ENCODE assay signal across 8 cellular contexts in genomic region chr16:27326738-27327585, GRCh38. TPM values are rescaled to one million over a fixed set of nuclear protein-coding genes. Genes with fewer than 3 reads are reported as not detected.
DNase-seq lines count a peak whose midpoint lies in the region; ATAC-seq and TF ChIP-seq lines count a peak whose summit lies in the region.

No MANE protein-coding gene starts in this region.

- H3K9me3 ChIP-seq in CD4-positive, alpha-beta T cell (ENCODE audit: control insufficient read depth, low read length): no peaks in the 10 kb centered on the region

- H3K4me3 Mint-ChIP-seq in CD4-positive, alpha-beta T cell: peak overlapping the region; percentile 23
- peak overlapping the region; percentile 65 for H3K4me3 Mint-ChIP-seq in T-helper 1 cell treated with Interleukin-12 subunit alpha and Interleukin-12 subunit beta and Interleukin-4 antibody, amounts not matched to agents 30 μg/mL and 1 μg/mL, for 36 hours

- peak overlapping the region; percentile 44 for H3K27ac ChIP-seq in CD4-positive, alpha-beta T cell (ENCODE audit: low read depth, low read length)
- H3K27ac ChIP-seq in caudate nucleus (ENCODE audit: low read depth, low read length): peak overlapping the region; percentile 87

- CTCF ChIA-PET in CD4-positive, alpha-beta T cell (lab: Charles Lee): interaction anchor here (0.8 to 1.4 kb wide), 2 partner anchors 8 to 147 kb away, joined by 4 read pairs; no protein-coding TSS in a partner anchor

- no peaks in the 10 kb centered on the region for H3K9me3 Mint-ChIP-seq in CD4-positive, alpha-beta T cell
- peaks cover 5% of the 10 kb centered on the region for H3K9me3 Mint-ChIP-seq in T-helper 1 cell treated with Interleukin-12 subunit alpha and Interleukin-12 subunit beta and Interleukin-4 antibody, amounts not matched to agents 30 μg/mL and 1 μg/mL, for 36 hours

- ATAC-seq in CD4-positive, alpha-beta T cell (ENCODE audit: poor library complexity): peak; percentile 69
- ATAC-seq in HG03354 (IDR thresholded peaks at IDR 0.05; ENCODE audit: poor library complexity, severe bottlenecking, unreplicated experiment) (peak; percentile 71), HG03457 (IDR thresholded peaks at IDR 0.05; ENCODE audit: unreplicated experiment) (no peak), GM18870 (IDR thresholded peaks at IDR 0.05; ENCODE audit: unreplicated experiment) (no peak)

- TF ChIP-seq CTCF in CD4-positive, alpha-beta T cell (IDR thresholded peaks at IDR 0.05): peak; percentile 4

- peaks cover 97% of the 10 kb centered on the region for H3K4me1 Mint-ChIP-seq in CD4-positive, alpha-beta T cell (ENCODE audit: low read depth)
- peaks cover 70% of the 10 kb centered on the region for H3K4me1 Mint-ChIP-seq in T-helper 1 cell treated with Interleukin-12 subunit alpha and Interleukin-12 subunit beta and Interleukin-4 antibody, amounts not matched to agents 30 μg/mL and 1 μg/mL, for 36 hours (ENCODE audit: low read depth)

- POLR2A ChIA-PET in CD4-positive, alpha-beta T cell (lab: Charles Lee): interaction anchor here (1.1 to 1.7 kb wide), 4 partner anchors 41 to 96 kb away, joined by 3 to 5 read pairs (median 4); no protein-coding TSS in a partner anchor

- no peaks in the 10 kb centered on the region for H3K27me3 ChIP-seq in CD4-positive, alpha-beta T cell (ENCODE audit: control insufficient read depth, insufficient read depth, low read length)

- peak overlapping the region; percentile 86 for H3K27ac Mint-ChIP-seq in CD4-positive, alpha-beta T cell
- peak overlapping the region; percentile 89 for H3K27ac Mint-ChIP-seq in T-helper 1 cell treated with Interleukin-12 subunit alpha and Interleukin-12 subunit beta and Interleukin-4 antibody, amounts not matched to agents 30 μg/mL and 1 μg/mL, for 36 hours

- peak in 5 of 10 experiments; percentile 26 to 45 (median 38) for DNase-seq in CD4-positive, alpha-beta T cell
- DNase-seq in caudate nucleus (lab: John Stamatoyannopoulos, UW) (peak in 7 of 61 donors; percentile 7 to 30 (median 21)), kidney glomerular epithelial cell (lab: John Stamatoyannopoulos, UW) (peak; percentile 53)
- DNase-seq in stimulated activated CD4-positive, alpha-beta T cell treated with anti-CD3 and anti-CD28 coated beads, Interleukin-2, amount 100 ng/mL, for 24 hours: peak; percentile 40 to 56

- H3K36me3 Mint-ChIP-seq in CD4-positive, alpha-beta T cell (ENCODE audit: low read depth): peaks cover 63% of the 10 kb centered on the region
- peaks cover 66% of the 10 kb centered on the region for H3K36me3 Mint-ChIP-seq in T-helper 1 cell treated with Interleukin-12 subunit alpha and Interleukin-12 subunit beta and Interleukin-4 antibody, amounts not matched to agents 30 μg/mL and 1 μg/mL, for 36 hours (ENCODE audit: low read depth)

- intact Hi-C loops in CD4-positive, alpha-beta T cell (cut with DNase I, micrococcal nuclease): no loop called here

- no peaks in the 10 kb centered on the region for H3K27me3 Mint-ChIP-seq in CD4-positive, alpha-beta T cell
- H3K27me3 Mint-ChIP-seq in T-helper 1 cell treated with Interleukin-12 subunit alpha and Interleukin-12 subunit beta and Interleukin-4 antibody, amounts not matched to agents 30 μg/mL and 1 μg/mL, for 36 hours (ENCODE audit: low read depth): no peaks in the 10 kb centered on the region

RNA-seq across cellular contexts. Expression of gene IL4R, which starts 13.2 kb away (rescaled TPM):
- total RNA-seq in CD4-positive, alpha-beta T cell: 100 to 1,000 TPM; 145 to 147 TPM

RNA-seq across cellular contexts. Expression of gene NSMCE1, which starts 58.4 kb away (rescaled TPM):
- 10 to 100 TPM; 31.9 to 33.9 TPM for total RNA-seq in CD4-positive, alpha-beta T cell

Comparison
In these comparisons a context has a peak if more than half of its experiments do, and no peak if none do; other contexts are left out.
1. ATAC-seq: peak in CD4-positive, alpha-beta T cell (single experiment) and HG03354 (single experiment); none in HG03457 (single experiment) and GM18870 (single experiment).